1 cellular context compared by ENCODE assay signal in the genomic region with DNA sequence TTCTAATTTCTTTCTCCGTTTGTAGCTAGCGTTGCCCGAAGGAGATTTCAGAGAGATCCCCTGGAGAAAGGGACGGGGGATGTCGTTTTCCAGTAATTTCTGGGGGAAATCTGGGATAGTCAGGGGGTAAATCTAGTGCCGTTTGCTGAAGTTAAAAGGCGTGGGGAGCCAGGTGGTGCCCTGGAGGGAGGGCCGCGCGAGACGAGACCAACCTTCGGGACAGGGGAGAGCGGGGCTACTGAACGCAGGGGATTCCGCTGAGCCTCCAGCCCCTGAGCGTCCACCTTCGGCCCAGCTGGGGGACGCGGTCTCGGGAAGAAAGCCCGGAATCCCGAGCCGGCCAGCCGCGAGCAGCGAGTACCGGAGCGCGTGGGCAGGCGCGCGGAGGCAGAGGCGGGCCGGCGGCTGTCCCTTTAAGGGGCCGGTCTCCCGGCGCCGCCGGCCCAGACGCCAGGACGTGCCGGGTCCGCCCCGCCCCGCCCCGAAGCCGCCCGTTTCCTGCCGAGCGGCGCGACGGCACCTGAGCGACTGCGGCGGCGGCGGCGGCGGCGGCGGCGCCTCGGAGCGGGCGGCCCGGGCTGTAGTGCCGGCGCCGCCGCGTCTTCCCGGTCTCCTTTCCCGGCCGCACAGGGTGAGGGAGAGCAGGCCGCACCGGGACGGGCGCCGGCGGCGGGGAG.
TF ChIP-seq lines count a peak whose summit lies in the region.

A gene with protein sequence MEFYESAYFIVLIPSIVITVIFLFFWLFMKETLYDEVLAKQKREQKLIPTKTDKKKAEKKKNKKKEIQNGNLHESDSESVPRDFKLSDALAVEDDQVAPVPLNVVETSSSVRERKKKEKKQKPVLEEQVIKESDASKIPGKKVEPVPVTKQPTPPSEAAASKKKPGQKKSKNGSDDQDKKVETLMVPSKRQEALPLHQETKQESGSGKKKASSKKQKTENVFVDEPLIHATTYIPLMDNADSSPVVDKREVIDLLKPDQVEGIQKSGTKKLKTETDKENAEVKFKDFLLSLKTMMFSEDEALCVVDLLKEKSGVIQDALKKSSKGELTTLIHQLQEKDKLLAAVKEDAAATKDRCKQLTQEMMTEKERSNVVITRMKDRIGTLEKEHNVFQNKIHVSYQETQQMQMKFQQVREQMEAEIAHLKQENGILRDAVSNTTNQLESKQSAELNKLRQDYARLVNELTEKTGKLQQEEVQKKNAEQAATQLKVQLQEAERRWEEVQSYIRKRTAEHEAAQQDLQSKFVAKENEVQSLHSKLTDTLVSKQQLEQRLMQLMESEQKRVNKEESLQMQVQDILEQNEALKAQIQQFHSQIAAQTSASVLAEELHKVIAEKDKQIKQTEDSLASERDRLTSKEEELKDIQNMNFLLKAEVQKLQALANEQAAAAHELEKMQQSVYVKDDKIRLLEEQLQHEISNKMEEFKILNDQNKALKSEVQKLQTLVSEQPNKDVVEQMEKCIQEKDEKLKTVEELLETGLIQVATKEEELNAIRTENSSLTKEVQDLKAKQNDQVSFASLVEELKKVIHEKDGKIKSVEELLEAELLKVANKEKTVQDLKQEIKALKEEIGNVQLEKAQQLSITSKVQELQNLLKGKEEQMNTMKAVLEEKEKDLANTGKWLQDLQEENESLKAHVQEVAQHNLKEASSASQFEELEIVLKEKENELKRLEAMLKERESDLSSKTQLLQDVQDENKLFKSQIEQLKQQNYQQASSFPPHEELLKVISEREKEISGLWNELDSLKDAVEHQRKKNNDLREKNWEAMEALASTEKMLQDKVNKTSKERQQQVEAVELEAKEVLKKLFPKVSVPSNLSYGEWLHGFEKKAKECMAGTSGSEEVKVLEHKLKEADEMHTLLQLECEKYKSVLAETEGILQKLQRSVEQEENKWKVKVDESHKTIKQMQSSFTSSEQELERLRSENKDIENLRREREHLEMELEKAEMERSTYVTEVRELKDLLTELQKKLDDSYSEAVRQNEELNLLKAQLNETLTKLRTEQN (N-terminal part only) (plus strand): TSS at position 484 of the 677 bp plus-strand sequence. CDS start 31,842 bp downstream, outside the sequence.

TF ChIP-seq in HepG2, 621 proteins besides CTCF, POLR2A, EP300 and RAD21 (continued from another document and continues in another):
- TF ChIP-seq PCBP1 (IDR thresholded peaks at IDR 0.05; ENCODE audit: borderline replicate concordance, low read depth, low read length) = no peak
- TF ChIP-seq ZNF530 (CRISPR knock-in tag; IDR thresholded peaks at IDR 0.05; ENCODE audit: low read depth) = no peak
- no peak for TF ChIP-seq RFXANK (CRISPR knock-in tag; IDR thresholded peaks at IDR 0.05)
- 0 out of 2 replicates have a peak, but pooled peaks have one; percentile 44 for TF ChIP-seq GFI1 (CRISPR knock-in tag; IDR thresholded peaks at IDR 0.05; ENCODE audit: borderline replicate concordance)
- no peak for TF ChIP-seq NFE2 (CRISPR knock-in tag; IDR thresholded peaks at IDR 0.05)
- no peak for TF ChIP-seq PRDM4 (CRISPR knock-in tag; IDR thresholded peaks at IDR 0.05; ENCODE audit: borderline replicate concordance)
- peak; percentile 42; the same call in 1 of the 2 replicates for TF ChIP-seq KAT8 (CRISPR knock-in tag; IDR thresholded peaks at IDR 0.05)
- TF ChIP-seq KDM2A (CRISPR knock-in tag; IDR thresholded peaks at IDR 0.05; ENCODE audit: borderline replicate concordance, low read depth) = peak; percentile 61; the same call in 1 of the 2 replicates
- TF ChIP-seq EED (CRISPR knock-in tag; IDR thresholded peaks at IDR 0.05) = no peak
- TF ChIP-seq ZSCAN22 (CRISPR knock-in tag; IDR thresholded peaks at IDR 0.05) = no peak
- no peak for TF ChIP-seq PRPF4 (IDR thresholded peaks at IDR 0.05; ENCODE audit: low read depth, low read length, poor library complexity, severe bottlenecking)
- no peak for TF ChIP-seq SYNCRIP (IDR thresholded peaks at IDR 0.05; ENCODE audit: insufficient read depth, low read depth, low read length)
- no peak for TF ChIP-seq ZNF3 (CRISPR knock-in tag; IDR thresholded peaks at IDR 0.05)
- TF ChIP-seq ZNF546 (CRISPR knock-in tag; conservative IDR thresholded peaks at IDR 0.05) = no peak
- no peak for TF ChIP-seq GMEB2 (CRISPR knock-in tag; IDR thresholded peaks at IDR 0.05; ENCODE audit: low read depth)
- TF ChIP-seq HNRNPUL1 (IDR thresholded peaks at IDR 0.05; ENCODE audit: low read depth, low read length) = no peak
- TF ChIP-seq AGO2 (optimal IDR thresholded peaks at IDR 0.05; ENCODE audit: low read depth, low read length) = no peak
- TF ChIP-seq ZNF691 (CRISPR knock-in tag; IDR thresholded peaks at IDR 0.05; ENCODE audit: borderline replicate concordance, low read depth) = no peak
- TF ChIP-seq, protein P1, sequence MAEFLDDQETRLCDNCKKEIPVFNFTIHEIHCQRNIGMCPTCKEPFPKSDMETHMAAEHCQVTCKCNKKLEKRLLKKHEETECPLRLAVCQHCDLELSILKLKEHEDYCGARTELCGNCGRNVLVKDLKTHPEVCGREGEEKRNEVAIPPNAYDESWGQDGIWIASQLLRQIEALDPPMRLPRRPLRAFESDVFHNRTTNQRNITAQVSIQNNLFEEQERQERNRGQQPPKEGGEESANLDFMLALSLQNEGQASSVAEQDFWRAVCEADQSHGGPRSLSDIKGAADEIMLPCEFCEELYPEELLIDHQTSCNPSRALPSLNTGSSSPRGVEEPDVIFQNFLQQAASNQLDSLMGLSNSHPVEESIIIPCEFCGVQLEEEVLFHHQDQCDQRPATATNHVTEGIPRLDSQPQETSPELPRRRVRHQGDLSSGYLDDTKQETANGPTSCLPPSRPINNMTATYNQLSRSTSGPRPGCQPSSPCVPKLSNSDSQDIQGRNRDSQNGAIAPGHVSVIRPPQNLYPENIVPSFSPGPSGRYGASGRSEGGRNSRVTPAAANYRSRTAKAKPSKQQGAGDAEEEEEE (CRISPR knock-in tag; IDR thresholded peaks at IDR 0.05; ENCODE audit: borderline replicate concordance) = no peak
- TF ChIP-seq ZNF292 (CRISPR knock-in tag; IDR thresholded peaks at IDR 0.05; ENCODE audit: borderline replicate concordance, low read depth) = no peak
- TF ChIP-seq ATF6 (CRISPR knock-in tag; conservative IDR thresholded peaks at IDR 0.05) = no peak
- TF ChIP-seq KLF9 (CRISPR knock-in tag; IDR thresholded peaks at IDR 0.05; ENCODE audit: low read depth) = no peak
- no peak for TF ChIP-seq ZNF143 (CRISPR knock-in tag; IDR thresholded peaks at IDR 0.05)
- TF ChIP-seq ZNF790 (CRISPR knock-in tag; IDR thresholded peaks at IDR 0.05; ENCODE audit: borderline replicate concordance) = no peak
- TF ChIP-seq KLF6 (CRISPR knock-in tag; IDR thresholded peaks at IDR 0.05) = no peak
- peak; percentile 60; the same call in 1 of the 2 replicates for TF ChIP-seq MXD4 (CRISPR knock-in tag; IDR thresholded peaks at IDR 0.05)
- no peak for TF ChIP-seq ATM (IDR thresholded peaks at IDR 0.05; ENCODE audit: borderline replicate concordance)
- no peak for TF ChIP-seq AGO1 (IDR thresholded peaks at IDR 0.05; ENCODE audit: low read depth, low read length, poor library complexity, severe bottlenecking)
- TF ChIP-seq HNF4A (CRISPR knock-in tag; IDR thresholded peaks at IDR 0.05) = no peak
- no peak for TF ChIP-seq TCF7L2 (IDR thresholded peaks at IDR 0.05; ENCODE audit: low read depth, low read length)
- TF ChIP-seq, protein P2, sequence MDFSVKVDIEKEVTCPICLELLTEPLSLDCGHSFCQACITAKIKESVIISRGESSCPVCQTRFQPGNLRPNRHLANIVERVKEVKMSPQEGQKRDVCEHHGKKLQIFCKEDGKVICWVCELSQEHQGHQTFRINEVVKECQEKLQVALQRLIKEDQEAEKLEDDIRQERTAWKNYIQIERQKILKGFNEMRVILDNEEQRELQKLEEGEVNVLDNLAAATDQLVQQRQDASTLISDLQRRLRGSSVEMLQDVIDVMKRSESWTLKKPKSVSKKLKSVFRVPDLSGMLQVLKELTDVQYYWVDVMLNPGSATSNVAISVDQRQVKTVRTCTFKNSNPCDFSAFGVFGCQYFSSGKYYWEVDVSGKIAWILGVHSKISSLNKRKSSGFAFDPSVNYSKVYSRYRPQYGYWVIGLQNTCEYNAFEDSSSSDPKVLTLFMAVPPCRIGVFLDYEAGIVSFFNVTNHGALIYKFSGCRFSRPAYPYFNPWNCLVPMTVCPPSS (IDR thresholded peaks at IDR 0.05) = no peak
- TF ChIP-seq EZH2 (conservative IDR thresholded peaks at IDR 0.05; ENCODE audit: low read depth, low read length) = no peak
- no peak for TF ChIP-seq PRMT3 (CRISPR knock-in tag; IDR thresholded peaks at IDR 0.05; ENCODE audit: borderline replicate concordance, low read depth)
- TF ChIP-seq ZFP37 (CRISPR knock-in tag; IDR thresholded peaks at IDR 0.05; ENCODE audit: borderline replicate concordance) = no peak
- TF ChIP-seq ZNF383 (CRISPR knock-in tag; IDR thresholded peaks at IDR 0.05; ENCODE audit: borderline replicate concordance) = no peak
- no peak for TF ChIP-seq NFATC3 (CRISPR knock-in tag; IDR thresholded peaks at IDR 0.05)
- no peak for TF ChIP-seq ZNF33B (CRISPR knock-in tag; IDR thresholded peaks at IDR 0.05)
- peak; percentile 27; the same call in 1 of the 2 replicates for TF ChIP-seq MEIS2 (CRISPR knock-in tag; IDR thresholded peaks at IDR 0.05)
- TF ChIP-seq ZNF570 (CRISPR knock-in tag; IDR thresholded peaks at IDR 0.05; ENCODE audit: borderline replicate concordance) = no peak
- no peak for TF ChIP-seq SMYD3 (CRISPR knock-in tag; IDR thresholded peaks at IDR 0.05)
- TF ChIP-seq, protein P3, sequence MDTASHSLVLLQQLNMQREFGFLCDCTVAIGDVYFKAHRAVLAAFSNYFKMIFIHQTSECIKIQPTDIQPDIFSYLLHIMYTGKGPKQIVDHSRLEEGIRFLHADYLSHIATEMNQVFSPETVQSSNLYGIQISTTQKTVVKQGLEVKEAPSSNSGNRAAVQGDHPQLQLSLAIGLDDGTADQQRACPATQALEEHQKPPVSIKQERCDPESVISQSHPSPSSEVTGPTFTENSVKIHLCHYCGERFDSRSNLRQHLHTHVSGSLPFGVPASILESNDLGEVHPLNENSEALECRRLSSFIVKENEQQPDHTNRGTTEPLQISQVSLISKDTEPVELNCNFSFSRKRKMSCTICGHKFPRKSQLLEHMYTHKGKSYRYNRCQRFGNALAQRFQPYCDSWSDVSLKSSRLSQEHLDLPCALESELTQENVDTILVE (CRISPR knock-in tag; IDR thresholded peaks at IDR 0.05) = peak; percentile 63; the same call in 1 of the 2 replicates
- no peak for TF ChIP-seq GRHL1 (CRISPR knock-in tag; conservative IDR thresholded peaks at IDR 0.05)
